In genomic region chr3:171811913-171812321, GRCh38 we compare ENCODE assay signal across 1 cellular context.
A peak's percentile ranks its signal among the peaks of the same experiment; 100 is the strongest.
TF ChIP-seq lines count a peak whose summit lies in the region.

No MANE protein-coding gene starts in this region.

TF ChIP-seq in HepG2, 621 proteins besides CTCF, POLR2A, EP300 and RAD21:
- TF ChIP-seq ATF3 (CRISPR knock-in tag; IDR thresholded peaks at IDR 0.05) (peak; percentile 26; the same call in 1 of the 2 replicates), CEBPG (CRISPR knock-in tag; IDR thresholded peaks at IDR 0.05) (peak; percentile 41), ZSCAN12 (CRISPR knock-in tag; IDR thresholded peaks at IDR 0.05) (no peak), HOMEZ (CRISPR knock-in tag; IDR thresholded peaks at IDR 0.05; ENCODE audit: low read depth) (0 out of 2 replicates have a peak, but pooled peaks have one; percentile 13), SOX6 (IDR thresholded peaks at IDR 0.05) (no peak), SOX6 (CRISPR knock-in tag; IDR thresholded peaks at IDR 0.05) (0 out of 2 replicates have a peak, but pooled peaks have one; percentile 8), KDM1A (CRISPR knock-in tag; IDR thresholded peaks at IDR 0.05) (peak; percentile 78; the same call in 1 of the 2 replicates), CHD4 (IDR thresholded peaks at IDR 0.05; ENCODE audit: borderline replicate concordance, low read length) (peak; percentile 29; the same call in 1 of the 2 replicates), DPF2 (CRISPR knock-in tag; IDR thresholded peaks at IDR 0.05; ENCODE audit: borderline replicate concordance, low read depth) (no peak), ATF4 (CRISPR knock-in tag; IDR thresholded peaks at IDR 0.05) (0 out of 4 replicates have a peak, but pooled peaks of 1 of the 2 experiments have one; percentile 8), ZNF687 (CRISPR knock-in tag; IDR thresholded peaks at IDR 0.05) (0 out of 2 replicates have a peak, but pooled peaks have one; percentile 13), POGZ (CRISPR knock-in tag; IDR thresholded peaks at IDR 0.05) (peak; percentile 50), SMAD3 (CRISPR knock-in tag; IDR thresholded peaks at IDR 0.05) (no peak), FOSL2 (CRISPR knock-in tag; IDR thresholded peaks at IDR 0.05) (peak; percentile 85), RCOR2 (CRISPR knock-in tag; IDR thresholded peaks at IDR 0.05) (0 out of 2 replicates have a peak, but pooled peaks have one; percentile 45), NFATC3 (CRISPR knock-in tag; IDR thresholded peaks at IDR 0.05) (no peak), ZNF770 (CRISPR knock-in tag; IDR thresholded peaks at IDR 0.05) (peak; percentile 99), BRF2 (CRISPR knock-in tag; IDR thresholded peaks at IDR 0.05) (no peak), MEF2D (CRISPR knock-in tag; IDR thresholded peaks at IDR 0.05) (no peak), ZSCAN21 (CRISPR knock-in tag; IDR thresholded peaks at IDR 0.05; ENCODE audit: borderline replicate concordance) (no peak), ZNF703 (CRISPR knock-in tag; IDR thresholded peaks at IDR 0.05; ENCODE audit: borderline replicate concordance) (no peak), ZMYM3 (CRISPR knock-in tag; IDR thresholded peaks at IDR 0.05) (peak; percentile 76; the same call in 1 of the 2 replicates), DR1 (CRISPR knock-in tag; IDR thresholded peaks at IDR 0.05) (no peak), TEAD3 (CRISPR knock-in tag; optimal IDR thresholded peaks at IDR 0.05; ENCODE audit: borderline replicate concordance) (peak; percentile 91)
TF ChIP-seq in HepG2: peak in this region for 14.
